In the genomic region with DNA sequence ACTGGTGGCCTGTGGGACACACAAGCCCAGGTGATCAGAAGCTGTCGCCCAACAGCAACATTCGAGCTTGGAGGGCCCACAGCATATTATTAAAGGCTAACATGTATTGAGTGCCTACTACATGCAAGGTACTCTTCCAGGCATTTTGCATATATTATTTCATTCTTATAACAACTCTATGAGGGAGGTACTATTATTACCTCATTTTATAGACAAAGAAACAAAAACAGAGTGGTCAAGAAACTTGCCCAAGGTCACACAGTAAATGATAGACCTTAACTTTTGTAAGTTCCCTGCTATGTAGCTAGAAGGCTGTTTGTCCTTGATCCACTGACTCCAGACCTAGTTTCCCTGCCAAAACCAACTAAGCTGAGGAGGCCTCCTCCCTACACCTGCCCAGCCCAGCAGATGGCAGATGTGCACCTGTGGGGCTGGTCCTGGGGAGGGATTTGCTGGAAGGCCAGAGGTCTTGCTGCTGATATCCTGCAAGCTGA, we compare ENCODE assay signal across 15 cellular contexts. TPM values are rescaled to one million over a fixed set of nuclear protein-coding genes. Genes with fewer than 3 reads are reported as not detected.
DNase-seq lines count a peak whose midpoint lies in the region; ATAC-seq and TF ChIP-seq lines count a peak whose summit lies in the region.
"Had no signal": no experiment of that assay in that cellular context is flagged by ENCODE, and none has a peak within 500 bp of the region (broad histone marks: within the 10 kb centered on the region; RNA-seq: fewer than 3 reads in every experiment).

No MANE protein-coding gene starts in this region.

- TF ChIP-seq POLR2A in body of pancreas (IDR thresholded peaks at IDR 0.05), result no peak

- H4K20me1 ChIP-seq in Loucy (ENCODE audit: insufficient read depth, low read length, poor library complexity, severe bottlenecking), result no peaks in the 10 kb centered on the region

- H3K9me2 ChIP-seq in Loucy (replicated peaks; ENCODE audit: low read depth, low read length), result no peaks in the 10 kb centered on the region

- H3K4me3 ChIP-seq in Loucy (ENCODE audit: low read length, poor library complexity, severe bottlenecking) (no peak overlapping the region), body of pancreas (no peak overlapping the region), mucosa of rectum (ENCODE audit: low read length in 2 of 2) (no peak overlapping the region)
- H3K4me3 ChIP-seq: cardiac muscle cell, esophagus squamous epithelium had no signal

- no peaks in the 10 kb centered on the region for H3K4me1 ChIP-seq in Loucy (ENCODE audit: insufficient read depth, low read length, poor library complexity, severe bottlenecking)
- H3K4me1 ChIP-seq in body of pancreas, result peaks cover 57% of the 10 kb centered on the region
- H3K4me1 ChIP-seq in mucosa of rectum (ENCODE audit: control insufficient read depth in 2 of 2, insufficient read depth in 2 of 2, low read length in 2 of 2), result peaks cover 0 to 3% of the 10 kb centered on the region in 2 donors
- H3K4me1 ChIP-seq: Caco-2 had no signal

- intact Hi-C loops in body of pancreas (cut with DNase I), result no loop called here

- H3K9ac ChIP-seq in Loucy (ENCODE audit: low read depth, low read length, poor library complexity, severe bottlenecking) (no peak overlapping the region), mucosa of rectum (ENCODE audit: low read depth in 1 of 2, low read length in 2 of 2) (no peak overlapping the region)

- H3K27me3 ChIP-seq in Loucy (ENCODE audit: insufficient read depth, low read length, poor library complexity, severe bottlenecking), result no peaks in the 10 kb centered on the region
- H3K27me3 ChIP-seq in body of pancreas, result no peaks in the 10 kb centered on the region
- H3K27me3 ChIP-seq in mucosa of rectum (ENCODE audit: control insufficient read depth in 2 of 2, insufficient read depth in 2 of 2, low read length in 2 of 2), result no peaks in the 10 kb centered on the region
- H3K27me3 ChIP-seq: cardiac muscle cell, esophagus squamous epithelium had no signal

- DNase-seq in ELF-1 (ENCODE audit: low read depth, low spot score) (peak; percentile 4), body of pancreas (peak; percentile 77 to 87 (median 84)), DMS79 treated with DMSO at 0.1 percent for 48 hours (lab: John Stamatoyannopoulos, UW) (no peak), NCI-H1694 treated with DMSO at 0.1 percent for 48 hours (lab: John Stamatoyannopoulos, UW) (no peak)
- no peak for DNase-seq in effector CD8-positive, alpha-beta T cell (lab: John Stamatoyannopoulos, UW)
- DNase-seq: activated CD4-positive, alpha-beta T cell treated with anti-CD3 and anti-CD28 coated beads for 1 hour; activated gamma-delta T cell treated with Interleukin-2 at 50 U/mL for 16 hours; esophagus squamous epithelium; NCI-H146 had no signal

- H3F3A ChIP-seq in Loucy (ENCODE audit: low read depth), result no peaks in the 10 kb centered on the region

- no peak overlapping the region for H3K4me2 ChIP-seq in Loucy (ENCODE audit: low read depth, low read length, poor library complexity, severe bottlenecking)

- H3K36me3 ChIP-seq in Loucy (ENCODE audit: insufficient read depth, low read length), result peaks cover 92% of the 10 kb centered on the region
- peaks cover 0 to 2% of the 10 kb centered on the region in 2 donors for H3K36me3 ChIP-seq in body of pancreas (replicated peaks in 1 of 2; ENCODE audit: insufficient read depth in 1 of 2, low read depth in 2 of 2)
- peaks cover 82 to 83% of the 10 kb centered on the region in 2 donors for H3K36me3 ChIP-seq in mucosa of rectum (ENCODE audit: control insufficient read depth in 2 of 2, insufficient read depth in 2 of 2, low read length in 2 of 2)

- TF ChIP-seq CTCF in Loucy (conservative IDR thresholded peaks at IDR 0.05; ENCODE audit: low read length) (peak; percentile 21; the same call in 1 of the 2 replicates), body of pancreas (IDR thresholded peaks at IDR 0.05) (peak in 6 of 7 experiments; percentile 34 to 86 (median 73))

- no peaks in the 10 kb centered on the region for H3K9me3 ChIP-seq in Loucy (ENCODE audit: insufficient read depth, low read depth, low read length)
- no peaks in the 10 kb centered on the region for H3K9me3 ChIP-seq in body of pancreas
- H3K9me3 ChIP-seq in mucosa of rectum (ENCODE audit: control insufficient read depth in 2 of 2, low read length in 2 of 2), result no peaks in the 10 kb centered on the region
- H3K9me3 ChIP-seq: Caco-2, esophagus squamous epithelium had no signal

- H3K27ac ChIP-seq in body of pancreas (peak overlapping the region; percentile 46 to 80 (median 70)), mucosa of rectum (ENCODE audit: low read depth in 2 of 2, low read length in 2 of 2) (peak overlapping the region; percentile 5 to 66)
- H3K27ac ChIP-seq: cardiac muscle cell, esophagus squamous epithelium had no signal

- H2AFZ ChIP-seq in Loucy (ENCODE audit: low read length), result no peak overlapping the region

- 35 to 50% methylated on average over 2 of the region's 2 CpGs for WGBS in body of pancreas, 2 donors

- peak; percentile 89 for ATAC-seq in body of pancreas
- no peak for ATAC-seq in GM19452 (IDR thresholded peaks at IDR 0.05; ENCODE audit: unreplicated experiment)

- no peaks in the 10 kb centered on the region for H3K79me2 ChIP-seq in Loucy (ENCODE audit: insufficient read depth, low read length)

RNA-seq across cellular contexts. Expression of a gene that starts 35.7 kb away (rescaled TPM):
- 10 to 100 TPM; 36.6 to 50.4 TPM for total RNA-seq in body of pancreas

RNA-seq across cellular contexts. Expression of a gene that starts 40.2 kb away (rescaled TPM):
- total RNA-seq in body of pancreas, result 1 to 10 TPM in 1 of 2 donors, under 1 TPM in 1; 0.78 to 3.6 TPM
- total RNA-seq: myocyte had no signal

Comparison
In these comparisons a context has a peak if more than half of its experiments do, and no peak if none do; other contexts are left out.
1. DNase-seq: peak in ELF-1 (single experiment) and body of pancreas (4 of 4); none in DMS79 treated with DMSO at 0.1 percent for 48 hours (single experiment), effector CD8-positive, alpha-beta T cell (single experiment) and NCI-H1694 treated with DMSO at 0.1 percent for 48 hours (single experiment).